ENCODE assay signal across 32 cellular contexts in genomic region chr14:71483154-71483553, GRCh38.
"Had no signal": no experiment of that assay in that cellular context is flagged by ENCODE, and none has a peak within 500 bp of the region (broad histone marks: within the 10 kb centered on the region; RNA-seq: fewer than 3 reads in every experiment).

No MANE protein-coding gene starts in this region.

- H3K4me3 ChIP-seq: ascending aorta, cardiac muscle cell, MG63, Peyer's patch had no signal

- ATAC-seq: activated T-cell treated with anti-CD3 and anti-CD28 coated beads, Interleukin-2, amount 50 U/mL, for 4 hours; PC-3 had no signal

- H3K9me3 Mint-ChIP-seq: activated CD4-positive, alpha-beta memory T cell treated with anti-CD3 and anti-CD28 coated beads for 36 hours; activated CD4-positive, alpha-beta T cell treated with anti-CD3 and anti-CD28 coated beads, Interleukin-2, amount 10 ng/mL, durations not matched to agents 7 days and 5 days; activated naive CD4-positive, alpha-beta T cell treated with anti-CD3 and anti-CD28 coated beads, Interleukin-2, amount 50 U/mL, for 24 hours; activated naive CD8-positive, alpha-beta T cell treated with anti-CD3 and anti-CD28 coated beads, Interleukin-2, amount 10 ng/mL, durations not matched to agents 7 days and 5 days; activated T-cell treated with anti-CD3 and anti-CD28 coated beads, Interleukin-2, amount 50 U/mL, for 4 hours; activated T-helper 1 cell treated with anti-CD3 and anti-CD28 coated beads, Interleukin-12 subunit alpha, Interleukin-12 subunit beta, Interleukin-2, Interleukin-4 antibody, amounts not matched to agents 30 ng/mL and 10 ng/mL and 1 ng/mL, durations not matched to agents 14 hours and 24 hours and 36 hours; central memory CD8-positive, alpha-beta T cell had no signal

- H3K27ac Mint-ChIP-seq: activated CD4-positive, alpha-beta memory T cell treated with anti-CD3 and anti-CD28 coated beads for 36 hours; activated CD4-positive, alpha-beta T cell treated with anti-CD3 and anti-CD28 coated beads, Interleukin-2, amount 10 ng/mL, durations not matched to agents 7 days and 5 days; activated naive CD4-positive, alpha-beta T cell treated with anti-CD3 and anti-CD28 coated beads, Interleukin-2, amount 50 U/mL, for 24 hours; activated naive CD8-positive, alpha-beta T cell treated with anti-CD3 and anti-CD28 coated beads, Interleukin-2, amount 10 ng/mL, durations not matched to agents 7 days and 5 days; activated T-helper 1 cell treated with anti-CD3 and anti-CD28 coated beads, Interleukin-12 subunit alpha, Interleukin-12 subunit beta, Interleukin-2, Interleukin-4 antibody, amounts not matched to agents 30 ng/mL and 10 ng/mL and 1 ng/mL, durations not matched to agents 14 hours and 24 hours and 36 hours had no signal

- H3K27me3 ChIP-seq: ascending aorta, cardiac muscle cell, MG63, Peyer's patch had no signal

- DNase-seq: activated CD4-positive, alpha-beta memory T cell treated with anti-CD3 and anti-CD28 coated beads for 36 hours; activated CD4-positive, alpha-beta T cell treated with anti-CD3 and anti-CD28 coated beads, Interleukin-2, amount 10 ng/mL, durations not matched to agents 7 days and 5 days; activated CD8-positive, alpha-beta memory T cell treated with anti-CD3 and anti-CD28 coated beads, Interleukin-2, amount 50 U/mL, for 4 hours; activated naive CD4-positive, alpha-beta T cell; activated naive CD8-positive, alpha-beta T cell treated with anti-CD3 and anti-CD28 coated beads, Interleukin-2, amount 10 ng/mL, durations not matched to agents 7 days and 5 days; activated T-cell treated with anti-CD3 and anti-CD28 coated beads for 4 hours; activated T-cell treated with anti-CD3 and anti-CD28 coated beads, Interleukin-2, amount 50 U/mL, for 4 hours; amygdala; Karpas-422; MG63; NCI-H1048; NCI-H1105 treated with DMSO at 0.1 percent for 48 hours; NCI-H1436; NCI-H1694 treated with DMSO at 0.1 percent for 48 hours; NCI-H2029; NCI-H345; NCI-H526; NCI-H748 treated with DMSO at 0.1 percent for 48 hours; NK-92 treated with Interleukin-12 subunit alpha and Interleukin-12 subunit beta, amount 100 ng/mL, for 24 hours; PC-3; Peyer's patch; RPMI8226; SHP77 treated with DMSO at 0.1 percent for 48 hours; SW 1271; T-helper 1 cell; T1000 had no signal

- H3K27ac ChIP-seq: ascending aorta, cardiac muscle cell, Peyer's patch, WERI-Rb-1 had no signal

- H3K9me3 ChIP-seq: ascending aorta, MG63, Peyer's patch had no signal

- H3K27me3 Mint-ChIP-seq: activated CD4-positive, alpha-beta memory T cell treated with anti-CD3 and anti-CD28 coated beads for 36 hours; activated CD4-positive, alpha-beta T cell treated with anti-CD3 and anti-CD28 coated beads, Interleukin-2, amount 10 ng/mL, durations not matched to agents 7 days and 5 days; activated naive CD4-positive, alpha-beta T cell treated with anti-CD3 and anti-CD28 coated beads, Interleukin-2, amount 50 U/mL, for 24 hours; activated naive CD8-positive, alpha-beta T cell treated with anti-CD3 and anti-CD28 coated beads, Interleukin-2, amount 10 ng/mL, durations not matched to agents 7 days and 5 days; central memory CD8-positive, alpha-beta T cell had no signal

- H3K4me3 Mint-ChIP-seq: activated CD4-positive, alpha-beta memory T cell treated with anti-CD3 and anti-CD28 coated beads for 36 hours; activated CD4-positive, alpha-beta T cell treated with anti-CD3 and anti-CD28 coated beads, Interleukin-2, amount 10 ng/mL, durations not matched to agents 7 days and 5 days; activated naive CD4-positive, alpha-beta T cell treated with anti-CD3 and anti-CD28 coated beads, Interleukin-2, amount 50 U/mL, for 24 hours; activated naive CD8-positive, alpha-beta T cell treated with anti-CD3 and anti-CD28 coated beads, Interleukin-2, amount 10 ng/mL, durations not matched to agents 7 days and 5 days; activated T-cell treated with anti-CD3 and anti-CD28 coated beads, Interleukin-2, amount 50 U/mL, for 4 hours; activated T-helper 1 cell treated with anti-CD3 and anti-CD28 coated beads, Interleukin-12 subunit alpha, Interleukin-12 subunit beta, Interleukin-2, Interleukin-4 antibody, amounts not matched to agents 30 ng/mL and 10 ng/mL and 1 ng/mL, durations not matched to agents 14 hours and 24 hours and 36 hours; central memory CD8-positive, alpha-beta T cell had no signal

- H3K4me1 ChIP-seq: Peyer's patch had no signal

- H3K36me3 ChIP-seq: ascending aorta, cardiac muscle cell, MG63, Peyer's patch, WERI-Rb-1 had no signal
